In the genomic region with DNA sequence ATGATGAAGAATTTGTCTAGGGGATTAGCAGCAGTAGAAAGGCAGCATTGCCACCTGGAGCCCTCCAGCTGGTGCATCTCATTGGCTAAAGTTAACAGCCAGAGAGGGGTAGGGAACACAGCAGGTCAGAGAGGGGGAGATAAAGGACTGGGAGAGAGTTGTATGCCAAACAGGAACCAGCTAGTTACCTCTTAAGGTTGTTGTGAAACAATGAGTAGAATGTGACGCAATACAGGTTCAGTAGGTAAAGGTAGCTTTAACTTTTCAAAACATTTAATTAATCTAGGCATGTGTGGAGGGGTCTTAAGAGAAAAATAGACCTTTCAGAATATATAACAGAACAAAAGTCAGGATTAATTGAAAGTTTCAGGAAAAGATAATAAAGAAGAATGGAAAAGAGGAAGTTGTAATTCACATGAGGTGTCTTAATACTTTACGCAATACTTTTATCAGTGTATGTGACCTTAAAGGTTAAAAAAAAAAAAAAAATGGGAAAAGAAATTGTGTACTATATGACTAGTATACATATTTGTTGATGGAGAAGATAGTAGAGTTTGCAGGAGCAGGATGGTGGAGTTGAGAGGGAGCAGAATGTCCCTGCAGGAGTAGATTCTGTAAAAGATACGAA, we compare ENCODE assay signal across 9 cellular contexts. TPM values are rescaled to one million over a fixed set of nuclear protein-coding genes. Genes with fewer than 3 reads are reported as not detected.
DNase-seq lines count a peak whose midpoint lies in the region; ATAC-seq, FAIRE-seq and TF ChIP-seq lines count a peak whose summit lies in the region.
"Had no signal": no experiment of that assay in that cellular context is flagged by ENCODE, and none has a peak within 500 bp of the region (broad histone marks: within the 10 kb centered on the region; RNA-seq: fewer than 3 reads in every experiment).

No MANE protein-coding gene starts in this region.

- no peak for TF ChIP-seq CTCF in bronchial epithelial cell (IDR thresholded peaks at IDR 0.05; ENCODE audit: insufficient read depth, low read length, severe bottlenecking)
- TF ChIP-seq CTCF in neural crest cell (conservative IDR thresholded peaks at IDR 0.05): no peak

- no peaks in the 10 kb centered on the region for H3K36me3 Mint-ChIP-seq in neural crest cell (ENCODE audit: low read depth)
- H3K36me3 Mint-ChIP-seq in activated T-helper 1 cell treated with anti-CD3 and anti-CD28 coated beads, Interleukin-12 subunit alpha, Interleukin-12 subunit beta, Interleukin-2, Interleukin-4 antibody, amounts not matched to agents 30 ng/mL and 10 ng/mL and 1 ng/mL, durations not matched to agents 14 hours and 24 hours and 36 hours (ENCODE audit: low read depth): peaks cover 49% of the 10 kb centered on the region

- H3K4me3 Mint-ChIP-seq in neural crest cell: no peak overlapping the region
- H3K4me3 Mint-ChIP-seq in activated T-helper 1 cell treated with anti-CD3 and anti-CD28 coated beads, Interleukin-12 subunit alpha, Interleukin-12 subunit beta, Interleukin-2, Interleukin-4 antibody, amounts not matched to agents 30 ng/mL and 10 ng/mL and 1 ng/mL, durations not matched to agents 14 hours and 24 hours and 36 hours: no peak overlapping the region

- H3K27ac Mint-ChIP-seq in neural crest cell (ENCODE audit: unreplicated experiment): peak overlapping the region; percentile 19
- H3K27ac Mint-ChIP-seq in activated T-helper 1 cell treated with anti-CD3 and anti-CD28 coated beads, Interleukin-12 subunit alpha, Interleukin-12 subunit beta, Interleukin-2, Interleukin-4 antibody, amounts not matched to agents 30 ng/mL and 10 ng/mL and 1 ng/mL, durations not matched to agents 14 hours and 24 hours and 36 hours: no peak overlapping the region

- intact Hi-C loops in activated T-helper 1 cell treated with anti-CD3 and anti-CD28 coated beads, Interleukin-12 subunit alpha, Interleukin-12 subunit beta, Interleukin-2, Interleukin-4 antibody, amounts not matched to agents 30 ng/mL and 10 ng/mL and 1 ng/mL, durations not matched to agents 14 hours and 24 hours and 36 hours (cut with micrococcal nuclease): no loop called here

- FAIRE-seq in bronchial epithelial cell (lab: Jason Lieb, UNC): no peak

- no peak for ATAC-seq in GM19023 (IDR thresholded peaks at IDR 0.05; ENCODE audit: unreplicated experiment)

- peaks cover 7% of the 10 kb centered on the region for H3K36me3 ChIP-seq in bronchial epithelial cell (ENCODE audit: control insufficient read depth, insufficient read depth, low read length)

- H3K9me3 Mint-ChIP-seq in neural crest cell: no peaks in the 10 kb centered on the region
- no peaks in the 10 kb centered on the region for H3K9me3 Mint-ChIP-seq in activated T-helper 1 cell treated with anti-CD3 and anti-CD28 coated beads, Interleukin-12 subunit alpha, Interleukin-12 subunit beta, Interleukin-2, Interleukin-4 antibody, amounts not matched to agents 30 ng/mL and 10 ng/mL and 1 ng/mL, durations not matched to agents 14 hours and 24 hours and 36 hours

- DNase-seq in NCI-H524 (lab: John Stamatoyannopoulos, UW): peak; percentile 34 to 53
- no peak for DNase-seq in NCI-H524 treated with DMSO at 0.1 percent for 48 hours (lab: John Stamatoyannopoulos, UW)
- DNase-seq in NCI-H2029 (lab: John Stamatoyannopoulos, UW): peak; percentile 76
- peak; percentile 81 for DNase-seq in bronchial epithelial cell (ENCODE audit: low read depth)
- DNase-seq in neural crest cell (ENCODE audit: low read depth, low spot score): no peak
- DNase-seq in dedifferentiated amniotic fluid mesenchymal stem cell (ENCODE audit: extremely low spot score): no peak
- DNase-seq in activated T-helper 1 cell treated with anti-CD3 and anti-CD28 coated beads, Interleukin-12 subunit alpha, Interleukin-12 subunit beta, Interleukin-2, Interleukin-4 antibody, amounts not matched to agents 30 ng/mL and 10 ng/mL and 1 ng/mL, durations not matched to agents 14 hours and 24 hours and 36 hours (ENCODE audit: low spot score): no peak
- DNase-seq: erythroblast had no signal

- no peaks in the 10 kb centered on the region for H3K27me3 Mint-ChIP-seq in neural crest cell (ENCODE audit: low read depth)
- H3K27me3 Mint-ChIP-seq in activated T-helper 1 cell treated with anti-CD3 and anti-CD28 coated beads, Interleukin-12 subunit alpha, Interleukin-12 subunit beta, Interleukin-2, Interleukin-4 antibody, amounts not matched to agents 30 ng/mL and 10 ng/mL and 1 ng/mL, durations not matched to agents 14 hours and 24 hours and 36 hours (ENCODE audit: insufficient read depth): no peaks in the 10 kb centered on the region

- H3K4me3 ChIP-seq in bronchial epithelial cell (ENCODE audit: low read depth, low read length): no peak overlapping the region

- H3K27me3 ChIP-seq in bronchial epithelial cell (ENCODE audit: control insufficient read depth, insufficient read depth, low read length): no peaks in the 10 kb centered on the region

- no peaks in the 10 kb centered on the region for H3K4me1 Mint-ChIP-seq in neural crest cell
- peaks cover 52% of the 10 kb centered on the region for H3K4me1 Mint-ChIP-seq in activated T-helper 1 cell treated with anti-CD3 and anti-CD28 coated beads, Interleukin-12 subunit alpha, Interleukin-12 subunit beta, Interleukin-2, Interleukin-4 antibody, amounts not matched to agents 30 ng/mL and 10 ng/mL and 1 ng/mL, durations not matched to agents 14 hours and 24 hours and 36 hours (ENCODE audit: low read depth)

RNA-seq across cellular contexts. Expression of a gene that starts 14.3 kb away (rescaled TPM):
- total RNA-seq in bronchial epithelial cell: 32.9 and 41.0 TPM in 2 replicates
- 41.0 and 43.8 TPM in 2 replicates for total RNA-seq in neural crest cell
- 64.3 and 80.3 TPM in 2 replicates for total RNA-seq in activated T-helper 1 cell treated with anti-CD3 and anti-CD28 coated beads, Interleukin-12 subunit alpha, Interleukin-12 subunit beta, Interleukin-2, Interleukin-4 antibody, amounts not matched to agents 30 ng/mL and 10 ng/mL and 1 ng/mL, durations not matched to agents 14 hours and 24 hours and 36 hours

Comparison
In these comparisons a context has a peak if more than half of its experiments do, and no peak if none do; other contexts are left out.
1. DNase-seq: peak in NCI-H524 (2 of 2), NCI-H2029 (single experiment) and bronchial epithelial cell (single experiment); none in NCI-H524 treated with DMSO at 0.1 percent for 48 hours (single experiment), neural crest cell (single experiment), dedifferentiated amniotic fluid mesenchymal stem cell (single experiment) and activated T-helper 1 cell treated with anti-CD3 and anti-CD28 coated beads, Interleukin-12 subunit alpha, Interleukin-12 subunit beta, Interleukin-2, Interleukin-4 antibody, amounts not matched to agents 30 ng/mL and 10 ng/mL and 1 ng/mL, durations not matched to agents 14 hours and 24 hours and 36 hours (single experiment).